In the genomic region with DNA sequence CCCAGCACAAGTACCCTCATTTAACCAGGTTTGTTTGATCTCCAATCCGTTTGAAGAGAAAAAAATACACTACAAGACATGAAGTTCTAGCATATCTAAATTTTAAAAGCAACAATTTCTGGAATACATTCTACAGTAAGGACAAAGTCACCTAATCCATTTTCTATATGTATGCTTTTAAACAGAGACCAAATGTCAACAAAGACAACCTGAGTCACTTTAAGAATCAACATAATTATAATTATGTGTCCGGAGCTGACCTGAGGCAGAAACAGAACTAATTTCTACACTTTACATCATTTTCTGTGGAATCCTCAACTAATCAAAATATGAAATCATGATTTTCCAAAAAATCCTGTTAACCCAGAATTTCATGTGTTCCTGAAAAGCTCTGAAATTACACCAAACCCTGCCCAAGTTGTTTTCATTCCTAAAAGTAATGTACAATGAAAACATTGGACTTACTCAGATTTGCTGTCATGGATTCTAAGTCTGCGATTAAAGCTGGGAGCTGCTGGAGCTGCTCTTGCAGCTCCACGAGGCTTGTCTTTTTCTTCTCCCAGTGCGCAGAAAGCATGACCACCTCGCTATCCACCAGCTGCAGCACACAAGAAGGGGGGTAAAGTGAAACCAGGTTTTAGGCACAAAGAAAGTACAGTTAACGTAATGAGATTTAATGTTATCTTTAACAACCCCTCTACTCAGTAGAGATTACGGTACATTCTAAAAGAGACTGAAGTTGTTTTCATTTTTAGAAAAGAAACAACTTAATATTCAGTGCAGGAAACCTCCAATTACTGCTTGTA, we compare ENCODE assay signal across 1 cellular context.
A peak's percentile ranks its signal among the peaks of the same experiment; 100 is the strongest.
TF ChIP-seq lines count a peak whose summit lies in the region.

No MANE protein-coding gene starts in this region.

TF ChIP-seq in K562, 482 proteins besides CTCF, POLR2A, EP300 and RAD21:
- TF ChIP-seq, protein P1, sequence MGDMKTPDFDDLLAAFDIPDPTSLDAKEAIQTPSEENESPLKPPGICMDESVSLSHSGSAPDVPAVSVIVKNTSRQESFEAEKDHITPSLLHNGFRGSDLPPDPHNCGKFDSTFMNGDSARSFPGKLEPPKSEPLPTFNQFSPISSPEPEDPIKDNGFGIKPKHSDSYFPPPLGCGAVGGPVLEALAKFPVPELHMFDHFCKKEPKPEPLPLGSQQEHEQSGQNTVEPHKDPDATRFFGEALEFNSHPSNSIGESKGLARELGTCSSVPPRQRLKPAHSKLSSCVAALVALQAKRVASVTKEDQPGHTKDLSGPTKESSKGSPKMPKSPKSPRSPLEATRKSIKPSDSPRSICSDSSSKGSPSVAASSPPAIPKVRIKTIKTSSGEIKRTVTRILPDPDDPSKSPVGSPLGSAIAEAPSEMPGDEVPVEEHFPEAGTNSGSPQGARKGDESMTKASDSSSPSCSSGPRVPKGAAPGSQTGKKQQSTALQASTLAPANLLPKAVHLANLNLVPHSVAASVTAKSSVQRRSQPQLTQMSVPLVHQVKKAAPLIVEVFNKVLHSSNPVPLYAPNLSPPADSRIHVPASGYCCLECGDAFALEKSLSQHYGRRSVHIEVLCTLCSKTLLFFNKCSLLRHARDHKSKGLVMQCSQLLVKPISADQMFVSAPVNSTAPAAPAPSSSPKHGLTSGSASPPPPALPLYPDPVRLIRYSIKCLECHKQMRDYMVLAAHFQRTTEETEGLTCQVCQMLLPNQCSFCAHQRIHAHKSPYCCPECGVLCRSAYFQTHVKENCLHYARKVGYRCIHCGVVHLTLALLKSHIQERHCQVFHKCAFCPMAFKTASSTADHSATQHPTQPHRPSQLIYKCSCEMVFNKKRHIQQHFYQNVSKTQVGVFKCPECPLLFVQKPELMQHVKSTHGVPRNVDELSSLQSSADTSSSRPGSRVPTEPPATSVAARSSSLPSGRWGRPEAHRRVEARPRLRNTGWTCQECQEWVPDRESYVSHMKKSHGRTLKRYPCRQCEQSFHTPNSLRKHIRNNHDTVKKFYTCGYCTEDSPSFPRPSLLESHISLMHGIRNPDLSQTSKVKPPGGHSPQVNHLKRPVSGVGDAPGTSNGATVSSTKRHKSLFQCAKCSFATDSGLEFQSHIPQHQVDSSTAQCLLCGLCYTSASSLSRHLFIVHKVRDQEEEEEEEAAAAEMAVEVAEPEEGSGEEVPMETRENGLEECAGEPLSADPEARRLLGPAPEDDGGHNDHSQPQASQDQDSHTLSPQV (IDR thresholded peaks at IDR 0.05): peak; percentile 51; the same call in 1 of the 2 replicates
- TF ChIP-seq KDM5B (IDR thresholded peaks at IDR 0.05; ENCODE audit: insufficient replicate concordance, low read depth, low read length) (no peak), TOE1 (IDR thresholded peaks at IDR 0.05; ENCODE audit: borderline replicate concordance) (no peak), TOE1 (CRISPR knock-in tag; IDR thresholded peaks at IDR 0.05; ENCODE audit: borderline replicate concordance, low read depth) (no peak), MYNN (IDR thresholded peaks at IDR 0.05) (no peak), MYNN (CRISPR knock-in tag; IDR thresholded peaks at IDR 0.05) (no peak), BCL6 (CRISPR knock-in tag; IDR thresholded peaks at IDR 0.05) (no peak), EWSR1 (IDR thresholded peaks at IDR 0.05; ENCODE audit: borderline replicate concordance, low read depth, partially characterized antibody) (no peak), ZNF224 (CRISPR knock-in tag; IDR thresholded peaks at IDR 0.05) (no peak), FOXA3 (CRISPR knock-in tag; conservative IDR thresholded peaks at IDR 0.05 in 1 of 2, IDR thresholded peaks at IDR 0.05 in 1 of 2) (peak in 1 of 2 experiments; percentile 51; a peak in 2 of 4 replicates), ZNF175 (CRISPR knock-in tag; IDR thresholded peaks at IDR 0.05; ENCODE audit: low read depth) (peak; percentile 61; the same call in 1 of the 2 replicates), MYC (IDR thresholded peaks at IDR 0.05; ENCODE audit: low read depth, low read length) (peak; percentile 26; the same call in 1 of the 2 replicates), MYC (CRISPR knock-in tag; IDR thresholded peaks at IDR 0.05; ENCODE audit: borderline replicate concordance, low read depth) (no peak), SAFB2 (IDR thresholded peaks at IDR 0.05; ENCODE audit: borderline replicate concordance, low read depth, low read length, severe bottlenecking) (no peak), RBM15 (IDR thresholded peaks at IDR 0.05; ENCODE audit: insufficient read depth, low read length) (no peak), RBBP5 (IDR thresholded peaks at IDR 0.05; ENCODE audit: borderline replicate concordance, insufficient read depth, low read length, poor library complexity, severe bottlenecking) (peak; percentile 52), ZNF584 (CRISPR knock-in tag; IDR thresholded peaks at IDR 0.05; ENCODE audit: low read depth) (peak; percentile 58; the same call in 1 of the 2 replicates), FOXJ2 (tag; IDR thresholded peaks at IDR 0.05) (peak; percentile 37; the same call in 1 of the 2 replicates), CEBPG (CRISPR knock-in tag; IDR thresholded peaks at IDR 0.05) (no peak), CEBPG (tag; conservative IDR thresholded peaks at IDR 0.05 in 1 of 2, IDR thresholded peaks at IDR 0.05 in 1 of 2) (peak in 1 of 2 experiments; percentile 55; a peak in 2 of 4 replicates), ZEB2 (IDR thresholded peaks at IDR 0.05) (no peak), TCF3 (CRISPR knock-in tag; IDR thresholded peaks at IDR 0.05) (peak; percentile 18; the same call in 1 of the 2 replicates), XRCC4 (IDR thresholded peaks at IDR 0.05; ENCODE audit: extremely low read depth, insufficient read depth, insufficient read length) (no peak), NRF1 (conservative IDR thresholded peaks at IDR 0.05 in 1 of 2, IDR thresholded peaks at IDR 0.05 in 1 of 2) (peak; percentile 42 to 51; a peak in 2 of 4 replicates)
- TF ChIP-seq, protein P2, sequence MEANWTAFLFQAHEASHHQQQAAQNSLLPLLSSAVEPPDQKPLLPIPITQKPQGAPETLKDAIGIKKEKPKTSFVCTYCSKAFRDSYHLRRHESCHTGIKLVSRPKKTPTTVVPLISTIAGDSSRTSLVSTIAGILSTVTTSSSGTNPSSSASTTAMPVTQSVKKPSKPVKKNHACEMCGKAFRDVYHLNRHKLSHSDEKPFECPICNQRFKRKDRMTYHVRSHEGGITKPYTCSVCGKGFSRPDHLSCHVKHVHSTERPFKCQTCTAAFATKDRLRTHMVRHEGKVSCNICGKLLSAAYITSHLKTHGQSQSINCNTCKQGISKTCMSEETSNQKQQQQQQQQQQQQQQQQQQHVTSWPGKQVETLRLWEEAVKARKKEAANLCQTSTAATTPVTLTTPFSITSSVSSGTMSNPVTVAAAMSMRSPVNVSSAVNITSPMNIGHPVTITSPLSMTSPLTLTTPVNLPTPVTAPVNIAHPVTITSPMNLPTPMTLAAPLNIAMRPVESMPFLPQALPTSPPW (CRISPR knock-in tag; IDR thresholded peaks at IDR 0.05): peak; percentile 68
- TF ChIP-seq, protein P3, sequence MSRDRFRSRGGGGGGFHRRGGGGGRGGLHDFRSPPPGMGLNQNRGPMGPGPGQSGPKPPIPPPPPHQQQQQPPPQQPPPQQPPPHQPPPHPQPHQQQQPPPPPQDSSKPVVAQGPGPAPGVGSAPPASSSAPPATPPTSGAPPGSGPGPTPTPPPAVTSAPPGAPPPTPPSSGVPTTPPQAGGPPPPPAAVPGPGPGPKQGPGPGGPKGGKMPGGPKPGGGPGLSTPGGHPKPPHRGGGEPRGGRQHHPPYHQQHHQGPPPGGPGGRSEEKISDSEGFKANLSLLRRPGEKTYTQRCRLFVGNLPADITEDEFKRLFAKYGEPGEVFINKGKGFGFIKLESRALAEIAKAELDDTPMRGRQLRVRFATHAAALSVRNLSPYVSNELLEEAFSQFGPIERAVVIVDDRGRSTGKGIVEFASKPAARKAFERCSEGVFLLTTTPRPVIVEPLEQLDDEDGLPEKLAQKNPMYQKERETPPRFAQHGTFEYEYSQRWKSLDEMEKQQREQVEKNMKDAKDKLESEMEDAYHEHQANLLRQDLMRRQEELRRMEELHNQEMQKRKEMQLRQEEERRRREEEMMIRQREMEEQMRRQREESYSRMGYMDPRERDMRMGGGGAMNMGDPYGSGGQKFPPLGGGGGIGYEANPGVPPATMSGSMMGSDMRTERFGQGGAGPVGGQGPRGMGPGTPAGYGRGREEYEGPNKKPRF (IDR thresholded peaks at IDR 0.05; ENCODE audit: low read depth, low read length): no peak
- TF ChIP-seq, protein P4, sequence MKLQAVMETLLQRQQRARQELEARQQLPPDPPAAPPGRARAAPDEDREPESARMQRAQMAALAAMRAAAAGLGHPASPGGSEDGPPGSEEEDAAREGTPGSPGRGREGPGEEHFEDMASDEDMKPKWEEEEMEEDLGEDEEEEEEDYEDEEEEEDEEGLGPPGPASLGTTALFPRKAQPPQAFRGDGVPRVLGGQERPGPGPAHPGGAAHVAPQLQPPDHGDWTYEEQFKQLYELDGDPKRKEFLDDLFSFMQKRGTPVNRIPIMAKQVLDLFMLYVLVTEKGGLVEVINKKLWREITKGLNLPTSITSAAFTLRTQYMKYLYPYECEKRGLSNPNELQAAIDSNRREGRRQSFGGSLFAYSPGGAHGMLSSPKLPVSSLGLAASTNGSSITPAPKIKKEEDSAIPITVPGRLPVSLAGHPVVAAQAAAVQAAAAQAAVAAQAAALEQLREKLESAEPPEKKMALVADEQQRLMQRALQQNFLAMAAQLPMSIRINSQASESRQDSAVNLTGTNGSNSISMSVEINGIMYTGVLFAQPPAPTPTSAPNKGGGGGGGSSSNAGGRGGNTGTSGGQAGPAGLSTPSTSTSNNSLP (IDR thresholded peaks at IDR 0.05; ENCODE audit: borderline replicate concordance, low read depth, low read length): no peak
- TF ChIP-seq, protein P5, sequence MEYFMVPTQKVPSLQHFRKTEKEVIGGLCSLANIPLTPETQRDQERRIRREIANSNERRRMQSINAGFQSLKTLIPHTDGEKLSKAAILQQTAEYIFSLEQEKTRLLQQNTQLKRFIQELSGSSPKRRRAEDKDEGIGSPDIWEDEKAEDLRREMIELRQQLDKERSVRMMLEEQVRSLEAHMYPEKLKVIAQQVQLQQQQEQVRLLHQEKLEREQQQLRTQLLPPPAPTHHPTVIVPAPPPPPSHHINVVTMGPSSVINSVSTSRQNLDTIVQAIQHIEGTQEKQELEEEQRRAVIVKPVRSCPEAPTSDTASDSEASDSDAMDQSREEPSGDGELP (CRISPR knock-in tag; IDR thresholded peaks at IDR 0.05; ENCODE audit: borderline replicate concordance): peak; percentile 53
